ENCODE assay signal across 9 cellular contexts in the genomic region with DNA sequence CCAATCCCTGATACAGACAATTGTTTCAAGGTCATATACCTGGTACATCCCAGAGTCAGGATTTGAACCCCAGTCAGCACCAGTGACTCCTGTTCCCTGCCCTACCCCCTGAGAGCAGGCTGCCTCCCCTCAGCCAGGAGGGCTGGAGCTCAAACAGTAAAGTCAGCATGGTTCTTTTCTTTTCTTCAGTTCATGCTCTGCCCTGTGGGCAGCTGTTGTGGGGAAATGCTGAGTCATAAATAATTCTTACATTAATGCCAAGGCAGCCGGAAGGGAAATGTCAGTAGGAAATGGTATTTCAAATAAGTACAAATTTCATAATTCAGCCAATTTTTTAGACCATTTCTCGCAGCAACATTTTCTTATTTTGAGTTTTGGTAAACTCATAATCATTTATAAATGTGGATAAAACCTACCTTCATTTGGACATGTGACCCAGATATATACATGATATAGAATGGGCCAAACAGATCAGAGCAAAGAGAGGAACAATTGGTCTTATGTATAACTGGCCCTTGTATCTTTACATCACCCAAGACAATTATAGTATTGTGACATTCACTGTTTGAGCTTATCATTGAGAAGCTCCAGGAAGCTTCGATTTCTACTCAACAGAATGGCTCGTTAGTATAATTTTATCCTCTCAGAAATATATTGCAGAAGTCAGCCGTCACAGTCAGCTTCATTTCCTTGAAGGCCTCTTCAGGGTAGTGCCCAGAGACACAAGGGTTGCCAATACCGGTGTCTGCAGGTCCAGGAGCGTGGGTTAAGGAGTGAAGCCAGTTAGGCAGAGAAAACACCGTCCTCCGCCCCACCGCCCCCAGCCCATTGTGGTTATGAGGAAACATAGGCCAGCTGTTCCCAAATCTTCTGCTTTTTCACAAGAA. TPM values are rescaled to one million over a fixed set of nuclear protein-coding genes. Genes with fewer than 3 reads are reported as not detected.
DNase-seq lines count a peak whose midpoint lies in the region; ATAC-seq and TF ChIP-seq lines count a peak whose summit lies in the region.
"Had no signal": no experiment of that assay in that cellular context is flagged by ENCODE, and none has a peak within 500 bp of the region (broad histone marks: within the 10 kb centered on the region; RNA-seq: fewer than 3 reads in every experiment).

No MANE protein-coding gene starts in this region.

- peaks cover 24 to 100% (median 82%) of the 10 kb centered on the region in 10 experiments for H3K4me1 ChIP-seq in BLaER1 treated with 17β-estradiol and CSF1 and Interleukin-3, amounts not matched to agents 10 nM and 100 nM
- H3K4me1 ChIP-seq in OCI-LY3 (ENCODE audit: low read length) (peaks cover 26% of the 10 kb centered on the region), trophoblast cell (ENCODE audit: control insufficient read depth in 1 of 2, insufficient read depth in 2 of 2, low read length in 2 of 2) (no peaks in the 10 kb centered on the region), mesendoderm (ENCODE audit: control insufficient read depth, low read depth, low read length) (no peaks in the 10 kb centered on the region)

- H3K18ac ChIP-seq in trophoblast cell (ENCODE audit: low read length): no peak overlapping the region
- H3K18ac ChIP-seq in mesendoderm (ENCODE audit: low read length): no peak overlapping the region

- ATAC-seq in GM21786 (IDR thresholded peaks at IDR 0.05; ENCODE audit: unreplicated experiment) (peak; percentile 29), GM21515 (IDR thresholded peaks at IDR 0.05; ENCODE audit: unreplicated experiment) (no peak)

- no peak overlapping the region for H3K4me3 Mint-ChIP-seq in glutamatergic neuron (ENCODE audit: unreplicated experiment)

- H4K8ac ChIP-seq in trophoblast cell (ENCODE audit: low read depth, low read length) (no peak overlapping the region), mesendoderm (ENCODE audit: low read depth, low read length) (no peak overlapping the region)

- peak overlapping the region; percentile 84 to 95 (median 90) for H3K27ac ChIP-seq in BLaER1 treated with 17β-estradiol and CSF1 and Interleukin-3, amounts not matched to agents 10 nM and 100 nM
- H3K27ac ChIP-seq in OCI-LY3 (ENCODE audit: low read length): no peak overlapping the region
- H3K27ac ChIP-seq in dorsolateral prefrontal cortex: peak overlapping the region; percentile 20 to 92 (median 78)
- no peak overlapping the region for H3K27ac ChIP-seq in trophoblast cell (ENCODE audit: low read depth, low read length)
- no peak overlapping the region for H3K27ac ChIP-seq in mesendoderm (ENCODE audit: low read depth, low read length)

- H4K20me1 ChIP-seq in BLaER1 treated with 17β-estradiol and CSF1 and Interleukin-3, amounts not matched to agents 10 nM and 100 nM: no peaks in the 10 kb centered on the region
- no peaks in the 10 kb centered on the region for H4K20me1 ChIP-seq in OCI-LY3 (ENCODE audit: insufficient read depth, low read length)

- intact Hi-C loops in dorsolateral prefrontal cortex (cut with DNase I): loop anchor here in 1 of 2 donors (5.0 kb wide), 1 partner anchor 57 kb away; a partner anchor contains a TSS

- no peak for TF ChIP-seq CTCF in OCI-LY3 (IDR thresholded peaks at IDR 0.05; ENCODE audit: low read depth, low read length)
- no peak for TF ChIP-seq CTCF in dorsolateral prefrontal cortex (IDR thresholded peaks at IDR 0.05 in 54 of 56, conservative IDR thresholded peaks at IDR 0.05 in 2 of 56; ENCODE audit: low read depth in 1 of 56, partially characterized antibody in 56 of 56)
- no peak for TF ChIP-seq CTCF in glutamatergic neuron (IDR thresholded peaks at IDR 0.05; ENCODE audit: partially characterized antibody, unreplicated experiment)

- no peak overlapping the region for H4K12ac ChIP-seq in trophoblast cell (ENCODE audit: low read depth, low read length)

- H2BK12ac ChIP-seq in trophoblast cell (ENCODE audit: low read length): no peak overlapping the region

- H3K4me2 ChIP-seq in BLaER1 treated with 17β-estradiol and CSF1 and Interleukin-3, amounts not matched to agents 10 nM and 100 nM: peak overlapping the region; percentile 48 to 87 (median 75)
- 0 out of 2 replicates have a peak overlapping the region, but pooled peaks have one; percentile 2 for H3K4me2 ChIP-seq in OCI-LY3 (ENCODE audit: low read length)
- H3K4me2 ChIP-seq in trophoblast cell (ENCODE audit: low read length): no peak overlapping the region
- no peak overlapping the region for H3K4me2 ChIP-seq in mesendoderm (ENCODE audit: low read length)

- H2BK5ac ChIP-seq in trophoblast cell (ENCODE audit: low read depth, low read length, poor library complexity) (no peak overlapping the region), mesendoderm (ENCODE audit: low read length) (no peak overlapping the region)

- no peak overlapping the region for H4K5ac ChIP-seq in mesendoderm (ENCODE audit: low read length)

- no peak overlapping the region for H4K91ac ChIP-seq in trophoblast cell (ENCODE audit: low read depth, low read length)

- no peaks in the 10 kb centered on the region for H3K79me1 ChIP-seq in trophoblast cell (ENCODE audit: low read length)
- H3K79me1 ChIP-seq in mesendoderm (ENCODE audit: low read length): no peaks in the 10 kb centered on the region

- H3K4me3 ChIP-seq in BLaER1 treated with 17β-estradiol and CSF1 and Interleukin-3, amounts not matched to agents 10 nM and 100 nM: no peak overlapping the region
- no peak overlapping the region for H3K4me3 ChIP-seq in OCI-LY3 (ENCODE audit: low read length)
- H3K4me3 ChIP-seq in dorsolateral prefrontal cortex: peak overlapping the region in 1 of 59 donors; percentile 1
- no peak overlapping the region for H3K4me3 ChIP-seq in trophoblast cell (ENCODE audit: low read depth, low read length)
- no peak overlapping the region for H3K4me3 ChIP-seq in mesendoderm (ENCODE audit: low read length)

- peak in 1 of 10 donors; percentile 47 for DNase-seq in dorsolateral prefrontal cortex
- peak; percentile 9 to 49 for DNase-seq in trophoblast cell
- no peak for DNase-seq in glutamatergic neuron
- DNase-seq in mesendoderm: no peak

- H3K9me3 ChIP-seq in BLaER1 treated with 17β-estradiol and CSF1 and Interleukin-3, amounts not matched to agents 10 nM and 100 nM (replicated peaks in 1 of 11): no peaks in the 10 kb centered on the region
- H3K9me3 ChIP-seq in OCI-LY3 (ENCODE audit: insufficient read depth, low read length) (no peaks in the 10 kb centered on the region), trophoblast cell (ENCODE audit: insufficient read depth, low read depth, low read length) (no peaks in the 10 kb centered on the region)

- no peaks in the 10 kb centered on the region for H3K36me3 Mint-ChIP-seq in glutamatergic neuron (ENCODE audit: unreplicated experiment)

- H2BK120ac ChIP-seq in trophoblast cell (ENCODE audit: insufficient read depth, low read length, poor library complexity) (no peak overlapping the region), mesendoderm (ENCODE audit: low read depth, low read length) (no peak overlapping the region)

- H3K56ac ChIP-seq in mesendoderm (ENCODE audit: low read length): no peak overlapping the region

- no peaks in the 10 kb centered on the region for H3K27me3 Mint-ChIP-seq in glutamatergic neuron (ENCODE audit: unreplicated experiment)

- H2AK5ac ChIP-seq in trophoblast cell (ENCODE audit: low read length) (no peak overlapping the region), mesendoderm (ENCODE audit: low read length) (no peak overlapping the region)

- no peak overlapping the region for H2AFZ ChIP-seq in OCI-LY3 (ENCODE audit: low read depth, low read length)
- no peak overlapping the region for H2AFZ ChIP-seq in trophoblast cell (ENCODE audit: insufficient read depth, low read length, poor library complexity)

- no peaks in the 10 kb centered on the region for H3K27me3 ChIP-seq in BLaER1 treated with 17β-estradiol and CSF1 and Interleukin-3, amounts not matched to agents 10 nM and 100 nM
- H3K27me3 ChIP-seq in OCI-LY3 (ENCODE audit: low read depth, low read length): no peaks in the 10 kb centered on the region
- H3K27me3 ChIP-seq in dorsolateral prefrontal cortex: no peaks in the 10 kb centered on the region
- no peaks in the 10 kb centered on the region for H3K27me3 ChIP-seq in trophoblast cell (ENCODE audit: insufficient read depth, low read length)
- no peaks in the 10 kb centered on the region for H3K27me3 ChIP-seq in mesendoderm (ENCODE audit: insufficient read depth, low read length, poor library complexity)

- no peaks in the 10 kb centered on the region for H3K79me2 ChIP-seq in OCI-LY3 (ENCODE audit: low read length)
- no peaks in the 10 kb centered on the region for H3K79me2 ChIP-seq in trophoblast cell (ENCODE audit: control insufficient read depth, insufficient read depth, low read length, poor library complexity)
- H3K79me2 ChIP-seq in mesendoderm (ENCODE audit: control insufficient read depth, insufficient read depth, low read length): no peaks in the 10 kb centered on the region

- WGBS in trophoblast cell (ENCODE audit: extremely low coverage, insufficient coverage, insufficient read length): no CpG with 5 or more reads among the region's 10 CpGs
- no CpG with 5 or more reads among the region's 10 CpGs for WGBS in mesendoderm (ENCODE audit: extremely low coverage, insufficient coverage, low lambda C conversion rate)

- H3K9ac ChIP-seq in BLaER1 treated with 17β-estradiol and CSF1 and Interleukin-3, amounts not matched to agents 10 nM and 100 nM: peak overlapping the region; percentile 55 to 80 (median 77); a peak in 21 of 22 replicates
- H3K9ac ChIP-seq in OCI-LY3 (ENCODE audit: low read length): no peak overlapping the region
- H3K9ac ChIP-seq in trophoblast cell (ENCODE audit: low read length): no peak overlapping the region
- H3K9ac ChIP-seq in mesendoderm (ENCODE audit: low read length): no peak overlapping the region

- H3K4ac ChIP-seq in trophoblast cell (ENCODE audit: low read depth, low read length) (no peak overlapping the region), mesendoderm (ENCODE audit: low read depth, low read length) (no peak overlapping the region)

- H3K23ac ChIP-seq in trophoblast cell (ENCODE audit: low read length) (no peak overlapping the region), mesendoderm (ENCODE audit: low read length) (no peak overlapping the region)

- no peak overlapping the region for H3K14ac ChIP-seq in trophoblast cell (ENCODE audit: low read length)

- H2BK15ac ChIP-seq in mesendoderm (replicated peaks; ENCODE audit: low read depth): no peak overlapping the region

- no peak overlapping the region for H3K27ac Mint-ChIP-seq in glutamatergic neuron (ENCODE audit: unreplicated experiment)

- no peaks in the 10 kb centered on the region for H3K4me1 Mint-ChIP-seq in glutamatergic neuron (ENCODE audit: low read depth, unreplicated experiment)

- H3K36me3 ChIP-seq in BLaER1 treated with 17β-estradiol and CSF1 and Interleukin-3, amounts not matched to agents 10 nM and 100 nM: no peaks in the 10 kb centered on the region
- H3K36me3 ChIP-seq in OCI-LY3 (replicated peaks; ENCODE audit: low read depth, low read length) (no peaks in the 10 kb centered on the region), trophoblast cell (ENCODE audit: control insufficient read depth in 1 of 2, insufficient read depth in 2 of 2, low read length in 2 of 2) (no peaks in the 10 kb centered on the region), mesendoderm (ENCODE audit: control insufficient read depth, insufficient read depth, low read length) (no peaks in the 10 kb centered on the region)

- H3K9me3 Mint-ChIP-seq in glutamatergic neuron (ENCODE audit: unreplicated experiment): no peaks in the 10 kb centered on the region

RNA-seq across cellular contexts. Expression of a gene that starts 28.0 kb away (rescaled TPM):
- total RNA-seq in dorsolateral prefrontal cortex (1 to 10 TPM in 1 of 120 experiments, not detected in 119; 2.9 TPM), glutamatergic neuron (ENCODE audit: unreplicated experiment) (not detected)
- polyA plus RNA-seq in trophoblast cell (2013): not detected in 2 replicates
- polyA plus RNA-seq in mesendoderm (2013, experiment 1 of 2): not detected
- polyA plus RNA-seq in mesendoderm (2013, experiment 2 of 2): not detected
- total RNA-seq: epithelial cell of proximal tubule had no signal

RNA-seq across cellular contexts. Expression of a gene that starts 36.7 kb away (rescaled TPM):
- total RNA-seq in dorsolateral prefrontal cortex (1 to 10 TPM in 1 of 120 experiments, under 1 TPM in 4, not detected in 115; 0.17 to 1.1 (median 0.54) TPM), glutamatergic neuron (ENCODE audit: unreplicated experiment) (not detected)
- not detected in 2 replicates for polyA plus RNA-seq in trophoblast cell (2013)
- polyA plus RNA-seq in mesendoderm (2013, experiment 1 of 2): not detected
- polyA plus RNA-seq in mesendoderm (2013, experiment 2 of 2): not detected
- total RNA-seq: epithelial cell of proximal tubule had no signal

RNA-seq across cellular contexts. Expression of a gene that starts 56.2 kb away (rescaled TPM):
- total RNA-seq in dorsolateral prefrontal cortex: 100 to 1,000 TPM in 83 of 120 experiments, 10 to 100 TPM in 37; 79.9 to 144 (median 106) TPM
- polyA plus RNA-seq in trophoblast cell (2013): 95.7 and 100 TPM in 2 replicates
- 108 TPM for total RNA-seq in glutamatergic neuron (ENCODE audit: unreplicated experiment)
- polyA plus RNA-seq in mesendoderm (2013, experiment 1 of 2): 68.7 TPM
- polyA plus RNA-seq in mesendoderm (2013, experiment 2 of 2): 69.9 TPM

Comparison
In these comparisons a context has a peak if more than half of its experiments do, and no peak if none do; other contexts are left out.
1. H3K27ac ChIP-seq: peak in BLaER1 treated with 17β-estradiol and CSF1 and Interleukin-3, amounts not matched to agents 10 nM and 100 nM (11 of 11) and dorsolateral prefrontal cortex (59 of 59); none in OCI-LY3 (single experiment), trophoblast cell (single experiment) and mesendoderm (single experiment).
2. H3K4me2 ChIP-seq: peak in BLaER1 treated with 17β-estradiol and CSF1 and Interleukin-3, amounts not matched to agents 10 nM and 100 nM (11 of 11) and OCI-LY3 (single experiment); none in trophoblast cell (single experiment) and mesendoderm (single experiment).
3. H3K9ac ChIP-seq: peak in BLaER1 treated with 17β-estradiol and CSF1 and Interleukin-3, amounts not matched to agents 10 nM and 100 nM (11 of 11); none in OCI-LY3 (single experiment), trophoblast cell (single experiment) and mesendoderm (single experiment).
4. DNase-seq: peak in trophoblast cell (2 of 2); none in glutamatergic neuron (single experiment) and mesendoderm (single experiment).